ENCODE assay signal across 1 cellular context in the genomic region with DNA sequence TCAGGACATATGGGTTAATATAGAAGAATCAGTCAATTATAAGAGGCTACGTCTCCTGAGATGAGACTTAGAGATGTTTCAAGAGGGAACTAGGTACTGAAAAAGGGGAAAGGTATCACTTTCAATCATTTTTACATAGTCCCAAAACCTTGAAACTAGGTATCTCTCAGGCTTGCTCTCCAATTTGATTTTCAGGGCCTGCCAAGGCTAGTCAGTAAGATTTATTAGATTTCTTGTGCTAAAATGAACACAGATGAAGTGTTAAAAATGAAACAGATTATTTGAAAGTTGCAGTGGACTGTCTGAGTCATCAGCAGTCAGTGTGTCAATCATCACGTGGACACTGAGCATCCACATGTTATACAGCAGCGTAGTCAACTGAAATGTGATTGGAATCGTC.
TF ChIP-seq lines count a peak whose summit lies in the region.

No MANE protein-coding gene starts in this region.

TF ChIP-seq in GM12878, 131 proteins besides CTCF, POLR2A, EP300 and RAD21 (continued from another document):
- TF ChIP-seq, protein P1, sequence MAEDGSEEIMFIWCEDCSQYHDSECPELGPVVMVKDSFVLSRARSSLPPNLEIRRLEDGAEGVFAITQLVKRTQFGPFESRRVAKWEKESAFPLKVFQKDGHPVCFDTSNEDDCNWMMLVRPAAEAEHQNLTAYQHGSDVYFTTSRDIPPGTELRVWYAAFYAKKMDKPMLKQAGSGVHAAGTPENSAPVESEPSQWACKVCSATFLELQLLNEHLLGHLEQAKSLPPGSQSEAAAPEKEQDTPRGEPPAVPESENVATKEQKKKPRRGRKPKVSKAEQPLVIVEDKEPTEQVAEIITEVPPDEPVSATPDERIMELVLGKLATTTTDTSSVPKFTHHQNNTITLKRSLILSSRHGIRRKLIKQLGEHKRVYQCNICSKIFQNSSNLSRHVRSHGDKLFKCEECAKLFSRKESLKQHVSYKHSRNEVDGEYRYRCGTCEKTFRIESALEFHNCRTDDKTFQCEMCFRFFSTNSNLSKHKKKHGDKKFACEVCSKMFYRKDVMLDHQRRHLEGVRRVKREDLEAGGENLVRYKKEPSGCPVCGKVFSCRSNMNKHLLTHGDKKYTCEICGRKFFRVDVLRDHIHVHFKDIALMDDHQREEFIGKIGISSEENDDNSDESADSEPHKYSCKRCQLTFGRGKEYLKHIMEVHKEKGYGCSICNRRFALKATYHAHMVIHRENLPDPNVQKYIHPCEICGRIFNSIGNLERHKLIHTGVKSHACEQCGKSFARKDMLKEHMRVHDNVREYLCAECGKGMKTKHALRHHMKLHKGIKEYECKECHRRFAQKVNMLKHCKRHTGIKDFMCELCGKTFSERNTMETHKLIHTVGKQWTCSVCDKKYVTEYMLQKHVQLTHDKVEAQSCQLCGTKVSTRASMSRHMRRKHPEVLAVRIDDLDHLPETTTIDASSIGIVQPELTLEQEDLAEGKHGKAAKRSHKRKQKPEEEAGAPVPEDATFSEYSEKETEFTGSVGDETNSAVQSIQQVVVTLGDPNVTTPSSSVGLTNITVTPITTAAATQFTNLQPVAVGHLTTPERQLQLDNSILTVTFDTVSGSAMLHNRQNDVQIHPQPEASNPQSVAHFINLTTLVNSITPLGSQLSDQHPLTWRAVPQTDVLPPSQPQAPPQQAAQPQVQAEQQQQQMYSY (CRISPR knock-in tag; IDR thresholded peaks at IDR 0.05), result no peak
- TF ChIP-seq SIX5 (IDR thresholded peaks at IDR 0.05; ENCODE audit: low read depth, low read length, severe bottlenecking) (no peak), IKZF2 (IDR thresholded peaks at IDR 0.05) (0 out of 4 replicates have a peak, but pooled peaks of 1 of the 2 experiments have one; percentile 8), GATAD2B (conservative IDR thresholded peaks at IDR 0.05; ENCODE audit: low read depth) (no peak), TCF3 (IDR thresholded peaks at IDR 0.05; ENCODE audit: borderline replicate concordance, insufficient read depth, low read depth, low read length) (no peak)
- TF ChIP-seq, protein P2, sequence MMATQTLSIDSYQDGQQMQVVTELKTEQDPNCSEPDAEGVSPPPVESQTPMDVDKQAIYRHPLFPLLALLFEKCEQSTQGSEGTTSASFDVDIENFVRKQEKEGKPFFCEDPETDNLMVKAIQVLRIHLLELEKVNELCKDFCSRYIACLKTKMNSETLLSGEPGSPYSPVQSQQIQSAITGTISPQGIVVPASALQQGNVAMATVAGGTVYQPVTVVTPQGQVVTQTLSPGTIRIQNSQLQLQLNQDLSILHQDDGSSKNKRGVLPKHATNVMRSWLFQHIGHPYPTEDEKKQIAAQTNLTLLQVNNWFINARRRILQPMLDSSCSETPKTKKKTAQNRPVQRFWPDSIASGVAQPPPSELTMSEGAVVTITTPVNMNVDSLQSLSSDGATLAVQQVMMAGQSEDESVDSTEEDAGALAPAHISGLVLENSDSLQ (IDR thresholded peaks at IDR 0.05), result peak; percentile 48; the same call in 1 of the 2 replicates
- TF ChIP-seq, protein P3, sequence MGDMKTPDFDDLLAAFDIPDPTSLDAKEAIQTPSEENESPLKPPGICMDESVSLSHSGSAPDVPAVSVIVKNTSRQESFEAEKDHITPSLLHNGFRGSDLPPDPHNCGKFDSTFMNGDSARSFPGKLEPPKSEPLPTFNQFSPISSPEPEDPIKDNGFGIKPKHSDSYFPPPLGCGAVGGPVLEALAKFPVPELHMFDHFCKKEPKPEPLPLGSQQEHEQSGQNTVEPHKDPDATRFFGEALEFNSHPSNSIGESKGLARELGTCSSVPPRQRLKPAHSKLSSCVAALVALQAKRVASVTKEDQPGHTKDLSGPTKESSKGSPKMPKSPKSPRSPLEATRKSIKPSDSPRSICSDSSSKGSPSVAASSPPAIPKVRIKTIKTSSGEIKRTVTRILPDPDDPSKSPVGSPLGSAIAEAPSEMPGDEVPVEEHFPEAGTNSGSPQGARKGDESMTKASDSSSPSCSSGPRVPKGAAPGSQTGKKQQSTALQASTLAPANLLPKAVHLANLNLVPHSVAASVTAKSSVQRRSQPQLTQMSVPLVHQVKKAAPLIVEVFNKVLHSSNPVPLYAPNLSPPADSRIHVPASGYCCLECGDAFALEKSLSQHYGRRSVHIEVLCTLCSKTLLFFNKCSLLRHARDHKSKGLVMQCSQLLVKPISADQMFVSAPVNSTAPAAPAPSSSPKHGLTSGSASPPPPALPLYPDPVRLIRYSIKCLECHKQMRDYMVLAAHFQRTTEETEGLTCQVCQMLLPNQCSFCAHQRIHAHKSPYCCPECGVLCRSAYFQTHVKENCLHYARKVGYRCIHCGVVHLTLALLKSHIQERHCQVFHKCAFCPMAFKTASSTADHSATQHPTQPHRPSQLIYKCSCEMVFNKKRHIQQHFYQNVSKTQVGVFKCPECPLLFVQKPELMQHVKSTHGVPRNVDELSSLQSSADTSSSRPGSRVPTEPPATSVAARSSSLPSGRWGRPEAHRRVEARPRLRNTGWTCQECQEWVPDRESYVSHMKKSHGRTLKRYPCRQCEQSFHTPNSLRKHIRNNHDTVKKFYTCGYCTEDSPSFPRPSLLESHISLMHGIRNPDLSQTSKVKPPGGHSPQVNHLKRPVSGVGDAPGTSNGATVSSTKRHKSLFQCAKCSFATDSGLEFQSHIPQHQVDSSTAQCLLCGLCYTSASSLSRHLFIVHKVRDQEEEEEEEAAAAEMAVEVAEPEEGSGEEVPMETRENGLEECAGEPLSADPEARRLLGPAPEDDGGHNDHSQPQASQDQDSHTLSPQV (IDR thresholded peaks at IDR 0.05), result no peak
